In genomic region chr19:50333737-50334617, GRCh38 we compare ENCODE assay signal across 1 cellular context.
TF ChIP-seq lines count a peak whose summit lies in the region.

No MANE protein-coding gene starts in this region.

TF ChIP-seq in HepG2, 621 proteins besides CTCF, POLR2A, EP300 and RAD21 (continued from another document and continues in another):
- TF ChIP-seq NFAT5 (CRISPR knock-in tag; IDR thresholded peaks at IDR 0.05) (peak; percentile 88; the same call in 1 of the 2 replicates), RBM39 (IDR thresholded peaks at IDR 0.05; ENCODE audit: low read depth, low read length, poor library complexity, severe bottlenecking) (no peak), ZNF850 (CRISPR knock-in tag; conservative IDR thresholded peaks at IDR 0.05) (no peak), CBX1 (IDR thresholded peaks at IDR 0.05; ENCODE audit: low read depth) (no peak), ZNF296 (CRISPR knock-in tag; conservative IDR thresholded peaks at IDR 0.05) (no peak), SYNCRIP (IDR thresholded peaks at IDR 0.05; ENCODE audit: insufficient read depth, low read depth, low read length) (no peak), ZNF724P (CRISPR knock-in tag; IDR thresholded peaks at IDR 0.05; ENCODE audit: borderline replicate concordance) (no peak), TCF7L2 (IDR thresholded peaks at IDR 0.05; ENCODE audit: low read depth, low read length) (no peak), NR2F2 (IDR thresholded peaks at IDR 0.05; ENCODE audit: borderline replicate concordance, low read depth) (no peak), HIC2 (CRISPR knock-in tag; IDR thresholded peaks at IDR 0.05; ENCODE audit: low read depth) (no peak), ZBTB3 (CRISPR knock-in tag; IDR thresholded peaks at IDR 0.05; ENCODE audit: borderline replicate concordance, low read depth) (no peak), PBX3 (CRISPR knock-in tag; IDR thresholded peaks at IDR 0.05; ENCODE audit: borderline replicate concordance) (peak; percentile 70; the same call in 1 of the 2 replicates), ZNF343 (CRISPR knock-in tag; IDR thresholded peaks at IDR 0.05) (peak; percentile 77; the same call in 1 of the 2 replicates), ZNF362 (CRISPR knock-in tag; IDR thresholded peaks at IDR 0.05; ENCODE audit: borderline replicate concordance) (no peak), ZNF512 (CRISPR knock-in tag; IDR thresholded peaks at IDR 0.05) (no peak), ZSCAN21 (CRISPR knock-in tag; IDR thresholded peaks at IDR 0.05; ENCODE audit: borderline replicate concordance) (peak; percentile 74), ZNF367 (CRISPR knock-in tag; IDR thresholded peaks at IDR 0.05; ENCODE audit: borderline replicate concordance) (no peak; the same call in 1 of the 2 replicates), ZNF225 (CRISPR knock-in tag; IDR thresholded peaks at IDR 0.05) (no peak), ARNT (IDR thresholded peaks at IDR 0.05) (no peak), TFDP1 (CRISPR knock-in tag; IDR thresholded peaks at IDR 0.05; ENCODE audit: borderline replicate concordance) (peak; percentile 88), ZNF710 (CRISPR knock-in tag; IDR thresholded peaks at IDR 0.05; ENCODE audit: borderline replicate concordance) (peak; percentile 68; the same call in 1 of the 2 replicates), RNF2 (conservative IDR thresholded peaks at IDR 0.05; ENCODE audit: low read depth) (peak; percentile 70; the same call in 1 of the 2 replicates), KAT2B (IDR thresholded peaks at IDR 0.05; ENCODE audit: borderline replicate concordance, low read depth, low read length) (no peak), KAT8 (CRISPR knock-in tag; IDR thresholded peaks at IDR 0.05) (peak; percentile 82), SRSF1 (optimal IDR thresholded peaks at IDR 0.05; ENCODE audit: low read depth, low read length) (no peak), ZNF205 (CRISPR knock-in tag; IDR thresholded peaks at IDR 0.05) (0 out of 2 replicates have a peak, but pooled peaks have one; percentile 72), ZSCAN30 (CRISPR knock-in tag; IDR thresholded peaks at IDR 0.05) (no peak), ZNF329 (CRISPR knock-in tag; IDR thresholded peaks at IDR 0.05; ENCODE audit: low read depth) (peak; percentile 71; the same call in 1 of the 2 replicates), MXI1 (IDR thresholded peaks at IDR 0.05; ENCODE audit: borderline replicate concordance, low read depth, low read length) (no peak), HBP1 (CRISPR knock-in tag; IDR thresholded peaks at IDR 0.05; ENCODE audit: low read depth) (no peak), ELF4 (CRISPR knock-in tag; IDR thresholded peaks at IDR 0.05; ENCODE audit: borderline replicate concordance) (no peak), ZNF75D (CRISPR knock-in tag; IDR thresholded peaks at IDR 0.05; ENCODE audit: borderline replicate concordance) (no peak; the same call in 1 of the 2 replicates), ZBTB2 (CRISPR knock-in tag; IDR thresholded peaks at IDR 0.05; ENCODE audit: low read depth) (peak; percentile 67; the same call in 1 of the 2 replicates), ZNF253 (CRISPR knock-in tag; IDR thresholded peaks at IDR 0.05; ENCODE audit: borderline replicate concordance) (peak; percentile 68; the same call in 1 of the 2 replicates), HMG20B (CRISPR knock-in tag; conservative IDR thresholded peaks at IDR 0.05) (no peak), TBL1XR1 (IDR thresholded peaks at IDR 0.05; ENCODE audit: borderline replicate concordance, low read length, partially characterized antibody) (no peak), ZEB1 (IDR thresholded peaks at IDR 0.05; ENCODE audit: insufficient replicate concordance, low read depth) (no peak), HOXA7 (CRISPR knock-in tag; IDR thresholded peaks at IDR 0.05) (no peak), ZFYVE20 (CRISPR knock-in tag; IDR thresholded peaks at IDR 0.05; ENCODE audit: borderline replicate concordance, low read depth) (no peak), ZFP1 (CRISPR knock-in tag; IDR thresholded peaks at IDR 0.05) (no peak), ZFAT (CRISPR knock-in tag; conservative IDR thresholded peaks at IDR 0.05) (no peak), WIZ (CRISPR knock-in tag; IDR thresholded peaks at IDR 0.05) (peak; percentile 84; the same call in 1 of the 2 replicates), CREM (IDR thresholded peaks at IDR 0.05) (peak; percentile 9), CREM (CRISPR knock-in tag; IDR thresholded peaks at IDR 0.05) (no peak), ZKSCAN1 (IDR thresholded peaks at IDR 0.05; ENCODE audit: low read length) (no peak), ZNF782 (CRISPR knock-in tag; IDR thresholded peaks at IDR 0.05; ENCODE audit: borderline replicate concordance) (0 out of 2 replicates have a peak, but pooled peaks have one; percentile 52), ZNF790 (CRISPR knock-in tag; IDR thresholded peaks at IDR 0.05; ENCODE audit: borderline replicate concordance) (no peak; the same call in 1 of the 2 replicates), ZNF768 (CRISPR knock-in tag; IDR thresholded peaks at IDR 0.05) (peak; percentile 55; the same call in 1 of the 2 replicates), ZMYM2 (CRISPR knock-in tag; IDR thresholded peaks at IDR 0.05) (no peak), ZNF672 (CRISPR knock-in tag; IDR thresholded peaks at IDR 0.05) (no peak)
